Comparison of ENCODE assay signal across 7 cellular contexts in genomic region chrX:40104649-40105015, GRCh38. TPM values are rescaled to one million over a fixed set of nuclear protein-coding genes. Genes with fewer than 3 reads are reported as not detected.
DNase-seq lines count a peak whose midpoint lies in the region; ATAC-seq and TF ChIP-seq lines count a peak whose summit lies in the region.

No MANE protein-coding gene starts in this region.

- peak overlapping the region; percentile 53 for H3K4me3 ChIP-seq in SJSA1
- H3K4me3 ChIP-seq in neuron (ENCODE audit: low read length) = peak overlapping the region; percentile 62

- DNase-seq in EL (peak; percentile 74), SJSA1 (ENCODE audit: low read depth in 1 of 2, low spot score in 2 of 2) (peak; percentile 60 to 73), erythroblast (lab: John Stamatoyannopoulos, UW) (peak; percentile 70 to 73), A172 (ENCODE audit: low spot score) (no peak)
- DNase-seq in stimulated activated CD4-positive, alpha-beta T cell treated with anti-CD3 and anti-CD28 coated beads, Interleukin-4, amount 100 ng/mL, for 24 hours = no peak

- H3K36me3 ChIP-seq in SJSA1 (no peaks in the 10 kb centered on the region), neuron (ENCODE audit: insufficient read depth, low read length) (no peaks in the 10 kb centered on the region)

- H3K9me3 ChIP-seq in SJSA1 (replicated peaks) (no peaks in the 10 kb centered on the region), neuron (ENCODE audit: low read length) (no peaks in the 10 kb centered on the region)

- no peaks in the 10 kb centered on the region for H3K27me3 ChIP-seq in SJSA1 (replicated peaks)
- no peaks in the 10 kb centered on the region for H3K27me3 ChIP-seq in neuron (ENCODE audit: insufficient read depth, low read length)

- no peak for TF ChIP-seq POLR2A in erythroblast (IDR thresholded peaks at IDR 0.05; ENCODE audit: low read length)

- peak; percentile 36 for ATAC-seq in GM21786 (IDR thresholded peaks at IDR 0.05; ENCODE audit: unreplicated experiment)

- H3K4me1 ChIP-seq in SJSA1 (replicated peaks) (peaks cover 44% of the 10 kb centered on the region), neuron (ENCODE audit: insufficient read depth, low read length) (peaks cover 20% of the 10 kb centered on the region)

- no peak overlapping the region for H2AFZ ChIP-seq in neuron (ENCODE audit: low read depth, low read length)

- peak overlapping the region; percentile 72 for H3K27ac ChIP-seq in SJSA1

RNA-seq across cellular contexts. Expression of gene BCOR, which starts 6.9 kb away (rescaled TPM):
- 26.9 and 37.2 TPM in 2 replicates for total RNA-seq in SJSA1 (2014; rRNA removed; shearing (Covaris generic))
- total RNA-seq in A172 (2014; rRNA removed; shearing (Covaris generic)) = 10.9 and 20.5 TPM in 2 replicates

Comparison
In these comparisons a context has a peak if more than half of its experiments do, and no peak if none do; other contexts are left out.
1. DNase-seq: peak in EL (single experiment), SJSA1 (2 of 2) and erythroblast (2 of 2); none in A172 (single experiment) and stimulated activated CD4-positive, alpha-beta T cell treated with anti-CD3 and anti-CD28 coated beads, Interleukin-4, amount 100 ng/mL, for 24 hours (single experiment).